ENCODE assay signal across 8 cellular contexts in genomic region chr22:23862103-23862502, GRCh38.
DNase-seq lines count a peak whose midpoint lies in the region; ATAC-seq and TF ChIP-seq lines count a peak whose summit lies in the region.

No MANE protein-coding gene starts in this region.

- no peak overlapping the region for H3K4me3 ChIP-seq in WI38 (ENCODE audit: low read depth, low read length)

- TF ChIP-seq CTCF in WI38 (IDR thresholded peaks at IDR 0.05; ENCODE audit: low read depth, low read length): peak; percentile 66

- DNase-seq in AG08395 (ENCODE audit: low spot score) (peak; percentile 42), GM03348 (ENCODE audit: low spot score) (peak; percentile 62), NCI-H1105 treated with DMSO at 0.1 percent for 48 hours (lab: John Stamatoyannopoulos, UW) (peak; percentile 38), hepatic stellate cell (ENCODE audit: low spot score) (peak; percentile 71), cerebellar nuclear complex (lab: John Stamatoyannopoulos, UW) (no peak), globus pallidus (ENCODE audit: low spot score) (no peak)

- ATAC-seq in HG03565 (IDR thresholded peaks at IDR 0.05; ENCODE audit: unreplicated experiment): no peak

Comparison
In these comparisons a context has a peak if more than half of its experiments do, and no peak if none do; other contexts are left out.
1. DNase-seq: peak in AG08395 (single experiment), GM03348 (single experiment), NCI-H1105 treated with DMSO at 0.1 percent for 48 hours (single experiment) and hepatic stellate cell (single experiment); none in cerebellar nuclear complex (0 of 2) and globus pallidus (single experiment).